25 cellular contexts compared by ENCODE assay signal in the genomic region with DNA sequence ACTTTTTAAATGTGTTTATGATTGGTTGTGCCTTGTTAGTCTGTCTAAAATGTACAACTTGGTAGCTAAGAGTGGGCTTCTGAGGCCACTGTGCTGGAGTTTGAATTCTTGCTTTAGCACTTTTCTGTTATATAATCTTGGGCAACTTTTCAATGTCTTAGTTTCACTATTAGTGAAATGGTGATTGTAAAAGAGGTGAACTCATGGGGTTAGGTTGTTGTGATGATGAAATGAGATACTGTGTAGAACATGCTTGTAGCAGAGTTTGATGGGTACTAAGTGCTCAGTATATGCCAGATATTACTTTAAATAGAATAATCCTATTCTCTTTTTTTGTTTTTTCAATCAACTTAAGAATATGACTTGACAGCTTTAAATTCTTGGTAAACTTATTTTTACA.
"Had no signal": no experiment of that assay in that cellular context is flagged by ENCODE, and none has a peak within 500 bp of the region (broad histone marks: within the 10 kb centered on the region; RNA-seq: fewer than 3 reads in every experiment).

No MANE protein-coding gene starts in this region.

- H3K36me3 ChIP-seq: left lung, right atrium auricular region, thyroid gland, upper lobe of right lung had no signal

- ATAC-seq: activated CD8-positive, alpha-beta memory T cell treated with anti-CD3 and anti-CD28 coated beads, Interleukin-2, amount 10 ng/mL, durations not matched to agents 7 days and 5 days; activated CD8-positive, alpha-beta T cell treated with anti-CD3 and anti-CD28 coated beads for 36 hours; left lung; naive thymus-derived CD8-positive, alpha-beta T cell; psoas muscle; stimulated activated naive CD8-positive, alpha-beta T cell treated with anti-CD3 and anti-CD28 coated beads, Interleukin-15, Interleukin-2, amounts not matched to agents 100 U/mL and 50 U/mL, for 24 hours; T-helper 17 cell; upper lobe of right lung had no signal

- H3K9me3 Mint-ChIP-seq: activated naive CD4-positive, alpha-beta T cell treated with anti-CD3 and anti-CD28 coated beads, Interleukin-2, amount 10 ng/mL, durations not matched to agents 7 days and 5 days; dendritic cell treated with granulocyte-macrophage colony-stimulating factor and Interleukin-4, amounts not matched to agents 40 ng/mL and 50 ng/mL, for 4 days had no signal

- H3K27ac Mint-ChIP-seq: activated CD4-positive, alpha-beta T cell treated with anti-CD3 and anti-CD28 coated beads, Interleukin-2, amount 10 ng/mL, durations not matched to agents 7 days and 5 days; activated CD8-positive, alpha-beta memory T cell treated with anti-CD3 and anti-CD28 coated beads, Interleukin-2, amount 10 ng/mL, durations not matched to agents 7 days and 5 days; activated CD8-positive, alpha-beta T cell treated with anti-CD3 and anti-CD28 coated beads for 36 hours; activated naive CD4-positive, alpha-beta T cell treated with anti-CD3 and anti-CD28 coated beads, Interleukin-2, amount 10 ng/mL, durations not matched to agents 7 days and 5 days; dendritic cell treated with granulocyte-macrophage colony-stimulating factor and Interleukin-4, amounts not matched to agents 40 ng/mL and 50 ng/mL, for 4 days; immature natural killer cell; mesothelial cell of epicardium; naive thymus-derived CD8-positive, alpha-beta T cell; T-helper 17 cell had no signal

- H3K4me1 Mint-ChIP-seq: activated CD4-positive, alpha-beta T cell treated with anti-CD3 and anti-CD28 coated beads, Interleukin-2, amount 10 ng/mL, durations not matched to agents 7 days and 5 days; activated CD8-positive, alpha-beta memory T cell treated with anti-CD3 and anti-CD28 coated beads, Interleukin-2, amount 10 ng/mL, durations not matched to agents 7 days and 5 days; activated naive CD4-positive, alpha-beta T cell treated with anti-CD3 and anti-CD28 coated beads, Interleukin-2, amount 10 ng/mL, durations not matched to agents 7 days and 5 days; immature natural killer cell; naive thymus-derived CD8-positive, alpha-beta T cell; T-helper 17 cell had no signal

- H3K36me3 Mint-ChIP-seq: activated CD8-positive, alpha-beta memory T cell treated with anti-CD3 and anti-CD28 coated beads, Interleukin-2, amount 10 ng/mL, durations not matched to agents 7 days and 5 days; activated naive CD4-positive, alpha-beta T cell treated with anti-CD3 and anti-CD28 coated beads, Interleukin-2, amount 10 ng/mL, durations not matched to agents 7 days and 5 days; immature natural killer cell; mesothelial cell of epicardium; naive thymus-derived CD8-positive, alpha-beta T cell had no signal

- H3K4me3 ChIP-seq: left lung, lung, psoas muscle, right atrium auricular region, thyroid gland, upper lobe of right lung had no signal

- H3K27me3 Mint-ChIP-seq: activated CD4-positive, alpha-beta T cell treated with anti-CD3 and anti-CD28 coated beads, Interleukin-2, amount 10 ng/mL, durations not matched to agents 7 days and 5 days; activated CD8-positive, alpha-beta memory T cell treated with anti-CD3 and anti-CD28 coated beads, Interleukin-2, amount 10 ng/mL, durations not matched to agents 7 days and 5 days; activated CD8-positive, alpha-beta T cell treated with anti-CD3 and anti-CD28 coated beads for 36 hours; activated naive CD4-positive, alpha-beta T cell treated with anti-CD3 and anti-CD28 coated beads, Interleukin-2, amount 10 ng/mL, durations not matched to agents 7 days and 5 days; dendritic cell treated with granulocyte-macrophage colony-stimulating factor and Interleukin-4, amounts not matched to agents 40 ng/mL and 50 ng/mL, for 4 days; naive thymus-derived CD8-positive, alpha-beta T cell; T-helper 17 cell had no signal

- H3K4me1 ChIP-seq: left lung, psoas muscle, right atrium auricular region, thyroid gland, upper lobe of right lung had no signal

- H3K27ac ChIP-seq: left lung, psoas muscle, right atrium auricular region, thyroid gland, upper lobe of right lung had no signal

- H3K4me3 Mint-ChIP-seq: activated CD4-positive, alpha-beta T cell treated with anti-CD3 and anti-CD28 coated beads, Interleukin-2, amount 10 ng/mL, durations not matched to agents 7 days and 5 days; activated CD8-positive, alpha-beta memory T cell treated with anti-CD3 and anti-CD28 coated beads, Interleukin-2, amount 10 ng/mL, durations not matched to agents 7 days and 5 days; activated CD8-positive, alpha-beta T cell treated with anti-CD3 and anti-CD28 coated beads for 36 hours; activated naive CD4-positive, alpha-beta T cell treated with anti-CD3 and anti-CD28 coated beads, Interleukin-2, amount 10 ng/mL, durations not matched to agents 7 days and 5 days; dendritic cell treated with granulocyte-macrophage colony-stimulating factor and Interleukin-4, amounts not matched to agents 40 ng/mL and 50 ng/mL, for 4 days; immature natural killer cell; mesothelial cell of epicardium; naive thymus-derived CD8-positive, alpha-beta T cell; T-helper 17 cell had no signal

- H3K27me3 ChIP-seq: left lung, right atrium auricular region, thyroid gland, upper lobe of right lung had no signal

- H3K9me3 ChIP-seq: left lung, psoas muscle, right atrium auricular region, thyroid gland, upper lobe of right lung had no signal

- DNase-seq: activated CD4-positive, alpha-beta T cell treated with anti-CD3 and anti-CD28 coated beads, Interleukin-2, amount 10 ng/mL, durations not matched to agents 7 days and 5 days; activated CD8-positive, alpha-beta memory T cell treated with anti-CD3 and anti-CD28 coated beads, Interleukin-2, amount 10 ng/mL, durations not matched to agents 7 days and 5 days; activated CD8-positive, alpha-beta T cell treated with anti-CD3 and anti-CD28 coated beads for 36 hours; activated effector memory CD4-positive, alpha-beta T cell treated with anti-CD3 and anti-CD28 coated beads, Interleukin-2, amount 50 U/mL, for 16 hours; activated naive CD4-positive, alpha-beta T cell treated with anti-CD3 and anti-CD28 coated beads, Interleukin-2, amount 10 ng/mL, durations not matched to agents 7 days and 5 days; activated T-cell treated with anti-CD3 and anti-CD28 coated beads for 4 hours; amygdala; cerebellar nuclear complex; effector CD4-positive, alpha-beta T cell; foreskin fibroblast; immature natural killer cell; left lung; naive thymus-derived CD8-positive, alpha-beta T cell; psoas muscle; stimulated activated CD4-positive, alpha-beta T cell treated with anti-CD3 and anti-CD28 coated beads, Interleukin-12 subunit alpha, Interleukin-12 subunit beta, amount 100 ng/mL, for 4 hours; stimulated activated CD4-positive, alpha-beta T cell treated with anti-CD3 and anti-CD28 coated beads, Interleukin-4, amount 100 ng/mL, for 4 hours; stimulated activated naive CD8-positive, alpha-beta T cell treated with anti-CD3 and anti-CD28 coated beads, Interleukin-15, Interleukin-2, amounts not matched to agents 100 U/mL and 50 U/mL, for 24 hours; substantia nigra; T-helper 17 cell; thyroid gland; upper lobe of right lung had no signal
